Comparison of ENCODE assay signal across 8 cellular contexts in genomic region chr3:136251511-136251910, GRCh38. TPM values are rescaled to one million over a fixed set of nuclear protein-coding genes. Genes with fewer than 3 reads are reported as not detected.
DNase-seq lines count a peak whose midpoint lies in the region; ATAC-seq, FAIRE-seq and TF ChIP-seq lines count a peak whose summit lies in the region.

No MANE protein-coding gene starts in this region.

- DNase-seq in CD4-positive, CD25-positive, alpha-beta regulatory T cell, result no peak
- DNase-seq in HAP-1 (ENCODE audit: low spot score in 2 of 2), result no peak
- no peak for DNase-seq in memory B cell (ENCODE audit: low spot score in 2 of 2)
- DNase-seq in SHP77 (lab: John Stamatoyannopoulos, UW), result no peak
- no peak for DNase-seq in NCI-H2029 treated with DMSO at 0.1 percent for 48 hours (lab: John Stamatoyannopoulos, UW)
- no peak for DNase-seq in kidney

- peaks cover 12 to 33% (median 20%) of the 10 kb centered on the region in 4 donors for H3K4me1 Mint-ChIP-seq in CD4-positive, CD25-positive, alpha-beta regulatory T cell
- peaks cover 13% of the 10 kb centered on the region for H3K4me1 Mint-ChIP-seq in activated T-helper 17 cell treated with anti-CD3 and anti-CD28 coated beads, Interleukin-2, amount 50 U/mL, for 72 hours
- H3K4me1 Mint-ChIP-seq in memory B cell, result peaks cover 23% of the 10 kb centered on the region

- no peaks in the 10 kb centered on the region for H3K27me3 Mint-ChIP-seq in CD4-positive, CD25-positive, alpha-beta regulatory T cell
- H3K27me3 Mint-ChIP-seq in activated T-helper 17 cell treated with anti-CD3 and anti-CD28 coated beads, Interleukin-2, amount 50 U/mL, for 72 hours, result no peaks in the 10 kb centered on the region
- no peaks in the 10 kb centered on the region for H3K27me3 Mint-ChIP-seq in memory B cell

- H3K27ac ChIP-seq in CD4-positive, CD25-positive, alpha-beta regulatory T cell (ENCODE audit: insufficient read depth, low read length, poor library complexity, severe bottlenecking), result peak overlapping the region; percentile 86
- no peak overlapping the region for H3K27ac ChIP-seq in kidney (ENCODE audit: low read depth in 2 of 2, low read length in 2 of 2)

- intact Hi-C loops in kidney (cut with DNase I), result no loop called here

- H3K9ac ChIP-seq in kidney (ENCODE audit: low read length in 2 of 2), result peak overlapping the region in 1 of 2 donors; percentile 43

- FAIRE-seq in kidney (lab: Jason Lieb, UNC), result no peak

- no peak for TF ChIP-seq CTCF in kidney (IDR thresholded peaks at IDR 0.05; ENCODE audit: borderline replicate concordance, extremely low read depth, insufficient read depth)

- peak overlapping the region; percentile 89 to 95 (median 94) for H3K27ac Mint-ChIP-seq in CD4-positive, CD25-positive, alpha-beta regulatory T cell
- H3K27ac Mint-ChIP-seq in activated T-helper 17 cell treated with anti-CD3 and anti-CD28 coated beads, Interleukin-2, amount 50 U/mL, for 72 hours, result peak overlapping the region; percentile 95
- peak overlapping the region; percentile 92 for H3K27ac Mint-ChIP-seq in memory B cell

- no peak overlapping the region for H3K4me3 ChIP-seq in CD4-positive, CD25-positive, alpha-beta regulatory T cell (ENCODE audit: low read depth, low read length)
- H3K4me3 ChIP-seq in HAP-1 (peak overlapping the region; percentile 73), kidney (ENCODE audit: low read length in 2 of 2) (peak overlapping the region in 1 of 2 donors; percentile 76)

- peaks cover 14% of the 10 kb centered on the region for H3K36me3 Mint-ChIP-seq in CD4-positive, CD25-positive, alpha-beta regulatory T cell
- H3K36me3 Mint-ChIP-seq in activated T-helper 17 cell treated with anti-CD3 and anti-CD28 coated beads, Interleukin-2, amount 50 U/mL, for 72 hours (ENCODE audit: low read depth), result peaks cover 15% of the 10 kb centered on the region
- H3K36me3 Mint-ChIP-seq in memory B cell, result peaks cover 8% of the 10 kb centered on the region

- in situ Hi-C loops in HAP-1 (cut with MboI; ENCODE audit: low sequenced_read_pairs), result no loop called here

- H3K4me1 ChIP-seq in CD4-positive, CD25-positive, alpha-beta regulatory T cell (ENCODE audit: control insufficient read depth, insufficient read depth, low read length, poor library complexity, severe bottlenecking), result peaks cover 9% of the 10 kb centered on the region
- peaks cover 14% of the 10 kb centered on the region for H3K4me1 ChIP-seq in HAP-1
- peaks cover 8 to 9% of the 10 kb centered on the region in 2 donors for H3K4me1 ChIP-seq in kidney (ENCODE audit: control insufficient read depth in 1 of 2, insufficient read depth in 1 of 2, low read depth in 1 of 2, low read length in 2 of 2)

- H3K9me3 ChIP-seq in CD4-positive, CD25-positive, alpha-beta regulatory T cell (ENCODE audit: control insufficient read depth in 2 of 2, low read length in 2 of 2), result no peaks in the 10 kb centered on the region
- H3K9me3 ChIP-seq in HAP-1, result no peaks in the 10 kb centered on the region
- H3K9me3 ChIP-seq in kidney (ENCODE audit: control insufficient read depth in 1 of 2, low read length in 2 of 2), result no peaks in the 10 kb centered on the region

- peaks cover 6% of the 10 kb centered on the region for H3K36me3 ChIP-seq in CD4-positive, CD25-positive, alpha-beta regulatory T cell (ENCODE audit: control insufficient read depth, insufficient read depth, low read length)
- H3K36me3 ChIP-seq in HAP-1 (replicated peaks), result peaks cover 10% of the 10 kb centered on the region
- H3K36me3 ChIP-seq in kidney (ENCODE audit: control insufficient read depth in 1 of 2, insufficient read depth in 2 of 2, low read length in 2 of 2), result peaks cover 0 to 2% of the 10 kb centered on the region in 2 donors

- no peaks in the 10 kb centered on the region for H3K27me3 ChIP-seq in CD4-positive, CD25-positive, alpha-beta regulatory T cell (ENCODE audit: control insufficient read depth, insufficient read depth, low read length)
- no peaks in the 10 kb centered on the region for H3K27me3 ChIP-seq in HAP-1 (ENCODE audit: low read depth)

- ATAC-seq in CD4-positive, CD25-positive, alpha-beta regulatory T cell (ENCODE audit: low read depth in 2 of 2), result no peak
- no peak for ATAC-seq in activated T-helper 17 cell treated with anti-CD3 and anti-CD28 coated beads, Interleukin-2, amount 50 U/mL, for 72 hours (replicated peaks)
- ATAC-seq in memory B cell (ENCODE audit: low read depth) (no peak), HG02763 (IDR thresholded peaks at IDR 0.05; ENCODE audit: unreplicated experiment) (no peak)

- no peaks in the 10 kb centered on the region for H3K9me3 Mint-ChIP-seq in CD4-positive, CD25-positive, alpha-beta regulatory T cell
- H3K9me3 Mint-ChIP-seq in activated T-helper 17 cell treated with anti-CD3 and anti-CD28 coated beads, Interleukin-2, amount 50 U/mL, for 72 hours, result no peaks in the 10 kb centered on the region
- H3K9me3 Mint-ChIP-seq in memory B cell, result no peaks in the 10 kb centered on the region

- peak overlapping the region; percentile 89 to 95 (median 91) for H3K4me3 Mint-ChIP-seq in CD4-positive, CD25-positive, alpha-beta regulatory T cell
- peak overlapping the region; percentile 93 for H3K4me3 Mint-ChIP-seq in activated T-helper 17 cell treated with anti-CD3 and anti-CD28 coated beads, Interleukin-2, amount 50 U/mL, for 72 hours
- H3K4me3 Mint-ChIP-seq in memory B cell, result peak overlapping the region; percentile 92

RNA-seq across cellular contexts. Expression of gene PCCB, which starts 1.4 kb away (rescaled TPM):
- total RNA-seq in CD4-positive, CD25-positive, alpha-beta regulatory T cell, result 10.5 TPM
- polyA plus RNA-seq in CD4-positive, CD25-positive, alpha-beta regulatory T cell, result 10 to 100 TPM; 20.4 to 27.9 (median 23.0) TPM
- 10 to 100 TPM; 26.5 to 40.2 TPM for total RNA-seq in activated T-helper 17 cell treated with anti-CD3 and anti-CD28 coated beads, Interleukin-2, amount 50 U/mL, for 72 hours
- 37.1 TPM for total RNA-seq in kidney
- polyA plus RNA-seq in kidney (ENCODE audit: insufficient read depth, low read depth, low replicate concordance), result 90.0 TPM

RNA-seq across cellular contexts. Expression of gene MSL2, which starts 55.4 kb away (rescaled TPM):
- 146 TPM for total RNA-seq in CD4-positive, CD25-positive, alpha-beta regulatory T cell
- polyA plus RNA-seq in CD4-positive, CD25-positive, alpha-beta regulatory T cell, result 10 to 100 TPM; 31.2 to 52.1 (median 35.4) TPM
- total RNA-seq in activated T-helper 17 cell treated with anti-CD3 and anti-CD28 coated beads, Interleukin-2, amount 50 U/mL, for 72 hours, result 10 to 100 TPM; 43.0 to 55.0 TPM
- 37.1 TPM for total RNA-seq in kidney
- polyA plus RNA-seq in kidney (ENCODE audit: insufficient read depth, low read depth, low replicate concordance), result 7.2 TPM
